ENCODE assay signal across 13 cellular contexts in genomic region chr17:19327039-19327776, GRCh38. TPM values are rescaled to one million over a fixed set of nuclear protein-coding genes. Genes with fewer than 3 reads are reported as not detected.
DNase-seq lines count a peak whose midpoint lies in the region; ATAC-seq and TF ChIP-seq lines count a peak whose summit lies in the region.
"Had no signal": no experiment of that assay in that cellular context is flagged by ENCODE, and none has a peak within 500 bp of the region (broad histone marks: within the 10 kb centered on the region; RNA-seq: fewer than 3 reads in every experiment).

No MANE protein-coding gene starts in this region.

- H3K4ac ChIP-seq in mesendoderm (ENCODE audit: low read depth, low read length) = no peak overlapping the region

- H3K79me2 ChIP-seq in mesendoderm (ENCODE audit: control insufficient read depth, insufficient read depth, low read length) = no peaks in the 10 kb centered on the region

- no peaks in the 10 kb centered on the region for H3K36me3 ChIP-seq in mesendoderm (ENCODE audit: control insufficient read depth, insufficient read depth, low read length)
- H3K36me3 ChIP-seq: colonic mucosa had no signal

- H2BK15ac ChIP-seq in mesendoderm (replicated peaks; ENCODE audit: low read depth) = no peak overlapping the region

- no peaks in the 10 kb centered on the region for H3K27me3 ChIP-seq in mesendoderm (ENCODE audit: insufficient read depth, low read length, poor library complexity)
- H3K27me3 ChIP-seq: colonic mucosa had no signal

- H2BK120ac ChIP-seq in mesendoderm (ENCODE audit: low read depth, low read length) = no peak overlapping the region

- no CpG with 5 or more reads among the region's 14 CpGs for WGBS in mesendoderm (ENCODE audit: extremely low coverage, insufficient coverage, low lambda C conversion rate)

- no peak overlapping the region for H3K27ac ChIP-seq in mesendoderm (ENCODE audit: low read depth, low read length)
- H3K27ac ChIP-seq: colonic mucosa had no signal

- TF ChIP-seq CTCF in fibroblast of pulmonary artery (IDR thresholded peaks at IDR 0.05; ENCODE audit: low read length, missing control alignments) = no peak

- H4K8ac ChIP-seq in mesendoderm (ENCODE audit: low read depth, low read length) = no peak overlapping the region

- no peak overlapping the region for H3K18ac ChIP-seq in mesendoderm (ENCODE audit: low read length)

- no peak overlapping the region for H3K23ac ChIP-seq in mesendoderm (ENCODE audit: low read length)

- H2AK5ac ChIP-seq in mesendoderm (ENCODE audit: low read length) = no peak overlapping the region

- H3K4me3 ChIP-seq in fibroblast of pulmonary artery (replicated peaks; ENCODE audit: low read depth, low read length) = no peak overlapping the region
- no peak overlapping the region for H3K4me3 ChIP-seq in skeletal muscle cell (ENCODE audit: low read depth, low read length)
- H3K4me3 ChIP-seq in mesendoderm (ENCODE audit: low read length) = no peak overlapping the region
- H3K4me3 ChIP-seq: colonic mucosa had no signal

- ATAC-seq in SK-N-SH treated with all-trans-retinoic acid at 6 μM for 48 hours (peak; percentile 54), GM18873 (IDR thresholded peaks at IDR 0.05; ENCODE audit: low FRiP score, unreplicated experiment) (no peak)
- ATAC-seq: naive thymus-derived CD8-positive, alpha-beta T cell had no signal

- H3K4me1 ChIP-seq in mesendoderm (ENCODE audit: control insufficient read depth, low read depth, low read length) = no peaks in the 10 kb centered on the region
- H3K4me1 ChIP-seq: colonic mucosa had no signal

- H2BK5ac ChIP-seq in mesendoderm (ENCODE audit: low read length) = no peak overlapping the region

- no peaks in the 10 kb centered on the region for H3K79me1 ChIP-seq in mesendoderm (ENCODE audit: low read length)

- no peak overlapping the region for H3K56ac ChIP-seq in mesendoderm (ENCODE audit: low read length)

- no peak overlapping the region for H3K4me2 ChIP-seq in mesendoderm (ENCODE audit: low read length)

- peak; percentile 61 for DNase-seq in GM04504 (ENCODE audit: low read depth)
- DNase-seq in fibroblast of pulmonary artery (ENCODE audit: low read depth) = peak; percentile 85
- DNase-seq in skeletal muscle cell (ENCODE audit: low read depth) = peak; percentile 54
- no peak for DNase-seq in NCI-H510A treated with DMSO at 0.1 percent for 48 hours (lab: John Stamatoyannopoulos, UW)
- no peak for DNase-seq in mesendoderm
- DNase-seq in NCI-H345 (lab: John Stamatoyannopoulos, UW) = no peak
- DNase-seq: colonic mucosa, NCI-H2171 treated with DMSO at 0.1 percent for 48 hours, SHP77 had no signal

- no peak overlapping the region for H4K5ac ChIP-seq in mesendoderm (ENCODE audit: low read length)

- no peak overlapping the region for H3K9ac ChIP-seq in mesendoderm (ENCODE audit: low read length)

TF ChIP-seq in SK-N-SH treated with all-trans-retinoic acid at 6 μM for 48 hours, 23 proteins besides CTCF, POLR2A, EP300 and RAD21:
- TF ChIP-seq ESRRG (CRISPR knock-in tag; IDR thresholded peaks at IDR 0.05) = no peak
- no peak for TF ChIP-seq ZNF8 (CRISPR knock-in tag; IDR thresholded peaks at IDR 0.05)
- no peak for TF ChIP-seq CREB5 (CRISPR knock-in tag; IDR thresholded peaks at IDR 0.05; ENCODE audit: low read depth)
- no peak for TF ChIP-seq OSR1 (CRISPR knock-in tag; IDR thresholded peaks at IDR 0.05)
- no peak for TF ChIP-seq RARB (CRISPR knock-in tag; IDR thresholded peaks at IDR 0.05)
- TF ChIP-seq, protein P1, sequence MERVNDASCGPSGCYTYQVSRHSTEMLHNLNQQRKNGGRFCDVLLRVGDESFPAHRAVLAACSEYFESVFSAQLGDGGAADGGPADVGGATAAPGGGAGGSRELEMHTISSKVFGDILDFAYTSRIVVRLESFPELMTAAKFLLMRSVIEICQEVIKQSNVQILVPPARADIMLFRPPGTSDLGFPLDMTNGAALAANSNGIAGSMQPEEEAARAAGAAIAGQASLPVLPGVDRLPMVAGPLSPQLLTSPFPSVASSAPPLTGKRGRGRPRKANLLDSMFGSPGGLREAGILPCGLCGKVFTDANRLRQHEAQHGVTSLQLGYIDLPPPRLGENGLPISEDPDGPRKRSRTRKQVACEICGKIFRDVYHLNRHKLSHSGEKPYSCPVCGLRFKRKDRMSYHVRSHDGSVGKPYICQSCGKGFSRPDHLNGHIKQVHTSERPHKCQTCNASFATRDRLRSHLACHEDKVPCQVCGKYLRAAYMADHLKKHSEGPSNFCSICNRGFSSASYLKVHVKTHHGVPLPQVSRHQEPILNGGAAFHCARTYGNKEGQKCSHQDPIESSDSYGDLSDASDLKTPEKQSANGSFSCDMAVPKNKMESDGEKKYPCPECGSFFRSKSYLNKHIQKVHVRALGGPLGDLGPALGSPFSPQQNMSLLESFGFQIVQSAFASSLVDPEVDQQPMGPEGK (CRISPR knock-in tag; IDR thresholded peaks at IDR 0.05; ENCODE audit: borderline replicate concordance) = no peak
- TF ChIP-seq TSHZ2 (CRISPR knock-in tag; IDR thresholded peaks at IDR 0.05) = no peak
- no peak for TF ChIP-seq ZNF565 (CRISPR knock-in tag; conservative IDR thresholded peaks at IDR 0.05; ENCODE audit: low read depth)
- TF ChIP-seq PPARA (CRISPR knock-in tag; IDR thresholded peaks at IDR 0.05; ENCODE audit: borderline replicate concordance) = no peak
- TF ChIP-seq GLIS3 (CRISPR knock-in tag; IDR thresholded peaks at IDR 0.05) = no peak
- no peak for TF ChIP-seq TCF4 (CRISPR knock-in tag; IDR thresholded peaks at IDR 0.05; ENCODE audit: borderline replicate concordance)
- TF ChIP-seq BACH2 (CRISPR knock-in tag; IDR thresholded peaks at IDR 0.05; ENCODE audit: borderline replicate concordance) = no peak

RNA-seq across cellular contexts. Expression of gene B9D1, which starts 35.3 kb away (rescaled TPM):
- polyA plus RNA-seq in mesendoderm (2013, experiment 1 of 2) = 30.4 TPM
- polyA plus RNA-seq in mesendoderm (2013, experiment 2 of 2) = 29.6 TPM

RNA-seq across cellular contexts. Expression of gene MAPK7, which starts 51.1 kb away (rescaled TPM):
- 51.0 TPM for polyA plus RNA-seq in mesendoderm (2013, experiment 1 of 2)
- 48.4 TPM for polyA plus RNA-seq in mesendoderm (2013, experiment 2 of 2)

RNA-seq across cellular contexts. Expression of gene MFAP4, which starts 59.8 kb away (rescaled TPM):
- 93.5 TPM for polyA plus RNA-seq in mesendoderm (2013, experiment 1 of 2)
- polyA plus RNA-seq in mesendoderm (2013, experiment 2 of 2) = 84.3 TPM
- polyA plus RNA-seq: IgD-negative memory B cell; naive thymus-derived CD8-positive, alpha-beta T cell had no signal

Comparison
In these comparisons a context has a peak if more than half of its experiments do, and no peak if none do; other contexts are left out.
1. DNase-seq: peak in GM04504 (single experiment), fibroblast of pulmonary artery (single experiment) and skeletal muscle cell (single experiment); none in NCI-H510A treated with DMSO at 0.1 percent for 48 hours (single experiment), mesendoderm (single experiment) and NCI-H345 (single experiment).